Comparison of ENCODE assay signal across 8 cellular contexts in the genomic region with DNA sequence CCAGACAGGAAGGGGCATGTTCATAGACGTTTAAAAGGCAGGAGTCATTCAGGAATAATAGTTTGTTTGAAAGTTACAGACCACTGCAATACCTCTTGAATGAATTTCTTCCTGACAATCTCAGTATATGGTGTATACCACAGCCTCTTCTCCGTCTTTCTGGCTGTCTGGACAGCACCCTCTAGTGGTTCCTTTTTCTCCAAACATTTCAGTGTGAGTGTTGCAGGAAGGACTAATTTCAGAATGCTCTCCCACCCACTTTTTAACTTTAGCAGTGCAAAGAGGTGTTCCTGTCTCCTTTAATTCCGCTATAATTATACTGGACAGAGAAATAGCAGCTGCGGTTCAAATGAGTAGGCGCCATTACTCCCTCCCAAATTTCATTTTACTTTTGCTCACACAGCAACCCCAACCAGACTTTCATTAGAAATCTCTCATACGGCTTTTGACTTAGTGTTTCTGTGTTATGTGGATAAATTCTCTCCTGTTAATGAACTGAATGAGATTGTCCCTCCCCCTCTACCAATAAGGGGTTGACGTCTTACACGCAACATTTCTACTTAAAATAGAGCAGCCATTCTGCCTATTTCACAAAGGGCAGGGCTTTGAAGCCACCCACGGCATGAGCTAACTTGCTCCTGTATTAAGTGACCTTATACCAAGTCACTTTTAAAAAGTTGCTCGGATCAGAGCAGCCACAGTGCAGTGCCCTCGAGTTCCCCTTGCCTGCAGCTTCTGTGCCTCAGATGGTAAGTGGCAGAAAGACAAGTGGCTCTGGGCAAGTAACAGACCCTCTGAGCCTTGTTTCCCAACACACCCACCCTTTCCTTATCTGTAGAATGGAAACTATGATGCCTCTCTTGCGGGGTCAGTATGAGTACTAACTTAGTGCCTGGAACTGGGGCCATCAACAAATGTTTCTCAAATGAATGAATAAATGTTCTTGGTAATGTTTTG.
A peak's percentile ranks its signal among the peaks of the same experiment; 100 is the strongest.
DNase-seq lines count a peak whose midpoint lies in the region; ATAC-seq, FAIRE-seq and TF ChIP-seq lines count a peak whose summit lies in the region.

No MANE protein-coding gene starts in this region.

- H3K4me2 ChIP-seq in A549: no peak overlapping the region

- DNase-seq in A549 (ENCODE audit: low read depth in 1 of 2, low spot score in 1 of 2): peak; percentile 4 to 42
- DNase-seq in GM12865 (ENCODE audit: low read depth): peak; percentile 62
- peak; percentile 57 for DNase-seq in NCI-H748 (lab: John Stamatoyannopoulos, UW; ENCODE audit: unreplicated experiment)
- DNase-seq in choroid plexus epithelial cell (ENCODE audit: low read depth): peak; percentile 52
- DNase-seq in lung (ENCODE audit: low spot score): no peak
- DNase-seq in central memory CD4-positive, alpha-beta T cell: no peak

- H3K27ac ChIP-seq in A549 (no peak overlapping the region), lung (ENCODE audit: low read depth in 1 of 2, low read length in 1 of 2) (no peak overlapping the region)

- 5% methylated on average over 12 of the region's 12 CpGs for WGBS in A549 (ENCODE audit: missing lambda C conversion rate)
- 42 to 52% methylated on average over 12 of the region's 12 CpGs for WGBS in lung, 2 donors

- no peak for TF ChIP-seq POLR2A in A549 (IDR thresholded peaks at IDR 0.05; ENCODE audit: low read length)

- peak in 1 of 2 experiments; percentile 46; a peak in 1 of 5 replicates for TF ChIP-seq RAD21 in A549 (conservative IDR thresholded peaks at IDR 0.05 in 1 of 2, IDR thresholded peaks at IDR 0.05 in 1 of 2)

- peaks cover 3% of the 10 kb centered on the region for H3K27me3 ChIP-seq in lung (ENCODE audit: control insufficient read depth, insufficient read depth)

- no peak for FAIRE-seq in A549 (lab: Jason Lieb, UNC)

- CTCF ChIA-PET in A549 (lab: Yijun Ruan, JAX): interaction anchor here (1.7 kb wide), 1 partner anchor 84 kb away, joined by 4 read pairs; no protein-coding TSS in a partner anchor

- no peak for TF ChIP-seq EP300 in A549 (IDR thresholded peaks at IDR 0.05)

- H3K36me3 ChIP-seq in lung (ENCODE audit: control insufficient read depth in 2 of 2, insufficient read depth in 2 of 2, low read length in 2 of 2): no peaks in the 10 kb centered on the region

- H3K9me3 ChIP-seq in A549 (no peaks in the 10 kb centered on the region), lung (ENCODE audit: control insufficient read depth in 2 of 2, insufficient read depth in 1 of 2, low read length in 1 of 2) (no peaks in the 10 kb centered on the region)

- POLR2A ChIA-PET in A549 (lab: Yijun Ruan, JAX): no interaction called here

- H3K4me1 ChIP-seq in A549: no peaks in the 10 kb centered on the region
- H3K4me1 ChIP-seq in lung (ENCODE audit: control insufficient read depth in 2 of 2, insufficient read depth in 2 of 2, low read length in 2 of 2): no peaks in the 10 kb centered on the region

- TF ChIP-seq CTCF in A549 (IDR thresholded peaks at IDR 0.05): peak; percentile 42
- peak; percentile 79 for TF ChIP-seq CTCF in GM12865 (IDR thresholded peaks at IDR 0.05; ENCODE audit: insufficient read depth, low read depth, low read length, missing control alignments)
- peak; percentile 51 for TF ChIP-seq CTCF in choroid plexus epithelial cell (conservative IDR thresholded peaks at IDR 0.05; ENCODE audit: low read depth, low read length)
- TF ChIP-seq CTCF in lung (IDR thresholded peaks at IDR 0.05; ENCODE audit: control extremely low read depth, extremely low read depth): peak; percentile 18

- H3K4me3 ChIP-seq in A549: no peak overlapping the region
- H3K4me3 ChIP-seq in GM12865 (ENCODE audit: low read depth, low read length): no peak overlapping the region
- H3K4me3 ChIP-seq in choroid plexus epithelial cell (ENCODE audit: low read depth, low read length): no peak overlapping the region
- H3K4me3 ChIP-seq in lung: no peak overlapping the region

- ATAC-seq in A549: peak; percentile 39 to 78; a peak in 4 of 6 replicates
- peak; percentile 50 for ATAC-seq in HG03025 (IDR thresholded peaks at IDR 0.05; ENCODE audit: low FRiP score, unreplicated experiment)
- ATAC-seq in lung (ENCODE audit: insufficient read depth, low FRiP score): peak; percentile 70
- ATAC-seq in HG03457 (IDR thresholded peaks at IDR 0.05; ENCODE audit: unreplicated experiment): no peak

TF ChIP-seq in A549, 52 proteins besides CTCF, POLR2A, EP300 and RAD21:
- TF ChIP-seq SMC3 (IDR thresholded peaks at IDR 0.05): peak; percentile 22; the same call in 1 of the 3 replicates
- TF ChIP-seq KDM5A (IDR thresholded peaks at IDR 0.05): no peak

Comparison
In these comparisons a context has a peak if more than half of its experiments do, and no peak if none do; other contexts are left out.
1. DNase-seq: peak in A549 (2 of 2), GM12865 (single experiment), NCI-H748 (single experiment) and choroid plexus epithelial cell (single experiment); none in lung (single experiment) and central memory CD4-positive, alpha-beta T cell (single experiment).
2. CTCF ChIP-seq: peak in every context shown above with its lines; median percentile 79 in GM12865; 51 in choroid plexus epithelial cell; 42 in A549; 18 in lung.